ENCODE assay signal across 2 cellular contexts in genomic region chr18:59666008-59666395, GRCh38. TPM values are rescaled to one million over a fixed set of nuclear protein-coding genes. Genes with fewer than 3 reads are reported as not detected.
"Had no signal": no experiment of that assay in that cellular context is flagged by ENCODE, and none has a peak within 500 bp of the region (broad histone marks: within the 10 kb centered on the region; RNA-seq: fewer than 3 reads in every experiment).

No MANE protein-coding gene starts in this region.

RNA-seq across cellular contexts. Expression of gene CCBE1, which starts 31.2 kb away (rescaled TPM):
- total RNA-seq: activated CD8-positive, alpha-beta T cell treated with anti-CD3 and anti-CD28 coated beads, Interleukin-2, amount 10 ng/mL, durations not matched to agents 7 days and 5 days; activated T-helper 2 cell treated with anti-CD3 and anti-CD28 coated beads, Interferon-gamma antibody, Interleukin-2, Interleukin-4, amounts not matched to agents 10 μg/mL and 5 μg/mL and 100 μg/mL, durations not matched to agents 14 hours and 24 hours and 36 hours had no signal
